Comparison of ENCODE assay signal across 8 cellular contexts in genomic region chr4:82900016-82900334, GRCh38. TPM values are rescaled to one million over a fixed set of nuclear protein-coding genes. Genes with fewer than 3 reads are reported as not detected.
A peak's percentile ranks its signal among the peaks of the same experiment; 100 is the strongest.
DNase-seq lines count a peak whose midpoint lies in the region; ATAC-seq and TF ChIP-seq lines count a peak whose summit lies in the region.

No MANE protein-coding gene starts in this region.

- H3K4me2 ChIP-seq in skeletal muscle satellite cell (ENCODE audit: low read length) = peak overlapping the region; percentile 81

- H3K4me3 ChIP-seq in Peyer's patch = peak overlapping the region; percentile 54 to 73 (median 60)
- H3K4me3 ChIP-seq in fibroblast of mammary gland (ENCODE audit: control insufficient read depth, low read depth, low read length) = peak overlapping the region; percentile 82
- H3K4me3 ChIP-seq in skeletal muscle satellite cell (ENCODE audit: low read length) = peak overlapping the region; percentile 89

- no peak for TF ChIP-seq CTCF in Peyer's patch (IDR thresholded peaks at IDR 0.05)
- no peak for TF ChIP-seq CTCF in fibroblast of mammary gland (conservative IDR thresholded peaks at IDR 0.05; ENCODE audit: control insufficient read depth, insufficient read depth, low read depth, low read length)

- peaks cover 0 to 13% (median 0%) of the 10 kb centered on the region in 3 donors for H3K36me3 ChIP-seq in Peyer's patch
- H3K36me3 ChIP-seq in skeletal muscle satellite cell (ENCODE audit: insufficient read depth, low read length) = peaks cover 8% of the 10 kb centered on the region

- H3K9ac ChIP-seq in skeletal muscle satellite cell (ENCODE audit: low read depth, low read length) = peak overlapping the region; percentile 95

- H3K27ac ChIP-seq in Peyer's patch = peak overlapping the region; percentile 90 to 100 (median 96)

- H3K9me3 ChIP-seq in Peyer's patch (no peaks in the 10 kb centered on the region), skeletal muscle satellite cell (replicated peaks; ENCODE audit: low read length) (no peaks in the 10 kb centered on the region)

- H3K27me3 ChIP-seq in Peyer's patch (no peaks in the 10 kb centered on the region), skeletal muscle satellite cell (ENCODE audit: control insufficient read depth, insufficient read depth, low read length) (no peaks in the 10 kb centered on the region)

- ATAC-seq in HG02981 (IDR thresholded peaks at IDR 0.05; ENCODE audit: unreplicated experiment) = peak; percentile 2

- TF ChIP-seq POLR2A in Peyer's patch (IDR thresholded peaks at IDR 0.05) = no peak

- DNase-seq in SIG-M5 treated with dmso at 0.1 percent for 504 hours (lab: John Stamatoyannopoulos, UW; ENCODE audit: unreplicated experiment) = peak; percentile 74
- DNase-seq in SIG-M5 (lab: John Stamatoyannopoulos, UW) = no peak
- peak in 1 of 3 donors; percentile 20 for DNase-seq in Peyer's patch
- no peak for DNase-seq in fibroblast of mammary gland (ENCODE audit: low read depth)
- no peak for DNase-seq in ecto neural progenitor cell (ENCODE audit: low spot score)
- DNase-seq in activated naive CD4-positive, alpha-beta T cell (lab: John Stamatoyannopoulos, UW) = no peak

- H3K4me1 ChIP-seq in Peyer's patch (peaks cover 0 to 8% (median 3%) of the 10 kb centered on the region in 4 donors), skeletal muscle satellite cell (ENCODE audit: control insufficient read depth, insufficient read depth, low read length) (peaks cover 7% of the 10 kb centered on the region)

RNA-seq across cellular contexts. Expression of gene THAP9, which starts 0.6 kb away (rescaled TPM):
- 1 to 10 TPM; 1.7 to 6.7 (median 2.9) TPM for total RNA-seq in Peyer's patch
- total RNA-seq in skeletal muscle satellite cell (2012; rRNA removed) = 1.8 and 2.2 TPM in 2 replicates

RNA-seq across cellular contexts. Expression of gene SEC31A, which starts 9.0 kb away (rescaled TPM):
- total RNA-seq in Peyer's patch = 100 to 1,000 TPM; 195 to 283 (median 268) TPM
- 240 and 274 TPM in 2 replicates for total RNA-seq in skeletal muscle satellite cell (2012; rRNA removed)
